ENCODE assay signal across 17 cellular contexts in genomic region chr5:59158637-59159391, GRCh38.
A peak's percentile ranks its signal among the peaks of the same experiment; 100 is the strongest.
DNase-seq lines count a peak whose midpoint lies in the region; ATAC-seq and TF ChIP-seq lines count a peak whose summit lies in the region.
"Had no signal": no experiment of that assay in that cellular context is flagged by ENCODE, and none has a peak within 500 bp of the region (broad histone marks: within the 10 kb centered on the region; RNA-seq: fewer than 3 reads in every experiment).

No MANE protein-coding gene starts in this region.

- H3K79me2 ChIP-seq in PC-9 (ENCODE audit: low read depth) = no peaks in the 10 kb centered on the region

- no peaks in the 10 kb centered on the region for H3K27me3 Mint-ChIP-seq in MCF 10A (ENCODE audit: insufficient read depth, unreplicated experiment)
- H3K27me3 Mint-ChIP-seq: CD4-positive, alpha-beta memory T cell had no signal

- TF ChIP-seq POLR2A in breast epithelium (IDR thresholded peaks at IDR 0.05) = no peak
- TF ChIP-seq POLR2A in heart left ventricle (IDR thresholded peaks at IDR 0.05) = no peak
- no peak for TF ChIP-seq POLR2A in right lobe of liver (IDR thresholded peaks at IDR 0.05)

- TF ChIP-seq CTCF in MCF 10A (IDR thresholded peaks at IDR 0.05; ENCODE audit: unreplicated experiment) (no peak), breast epithelium (IDR thresholded peaks at IDR 0.05) (no peak), heart left ventricle (IDR thresholded peaks at IDR 0.05) (no peak), right lobe of liver (IDR thresholded peaks at IDR 0.05) (no peak), upper lobe of right lung (IDR thresholded peaks at IDR 0.05) (no peak), PC-9 (conservative IDR thresholded peaks at IDR 0.05) (no peak)

- H3K4me1 Mint-ChIP-seq in MCF 10A (ENCODE audit: insufficient read depth, unreplicated experiment) = peaks cover 6% of the 10 kb centered on the region

- H3K4me3 Mint-ChIP-seq in MCF 10A (ENCODE audit: unreplicated experiment) = no peak overlapping the region
- H3K4me3 Mint-ChIP-seq: CD4-positive, alpha-beta memory T cell had no signal

- H3K4me3 ChIP-seq in breast epithelium (no peak overlapping the region), heart left ventricle (no peak overlapping the region), right lobe of liver (no peak overlapping the region), upper lobe of right lung (no peak overlapping the region), PC-9 (no peak overlapping the region)
- H3K4me3 ChIP-seq: BLaER1, SJCRH30 had no signal

- ATAC-seq in heart left ventricle (peak in 2 of 4 donors; percentile 24 to 30), right lobe of liver (peak in 3 of 4 donors; percentile 26 to 89 (median 81)), upper lobe of right lung (peak; percentile 63)
- ATAC-seq: PC-3 had no signal

- no peaks in the 10 kb centered on the region for H3K9me2 ChIP-seq in PC-9 (ENCODE audit: insufficient read depth)

- H3F3A ChIP-seq in PC-9 (ENCODE audit: insufficient read depth, low read depth) = no peaks in the 10 kb centered on the region

- H4K20me1 ChIP-seq in PC-9 (ENCODE audit: insufficient read depth) = no peaks in the 10 kb centered on the region
- H4K20me1 ChIP-seq: BLaER1 had no signal

- H2AFZ ChIP-seq in PC-9 = no peak overlapping the region

- BruUV-seq in MCF 10A (replicated peaks; lab: Mats Ljungman, UMichigan) = no TSS peak
- no TSS peak for BruUV-seq in PC-9 (replicated peaks; lab: Mats Ljungman, UMichigan)

- peaks cover 9% of the 10 kb centered on the region for H3K36me3 Mint-ChIP-seq in MCF 10A (ENCODE audit: insufficient read depth, unreplicated experiment)
- H3K36me3 Mint-ChIP-seq: CD4-positive, alpha-beta memory T cell had no signal

- H3K27ac Mint-ChIP-seq in MCF 10A (ENCODE audit: low read depth, unreplicated experiment) = no peak overlapping the region

- intact Hi-C loops in MCF 10A (cut with micrococcal nuclease) = no loop called here
- intact Hi-C loops in breast epithelium (cut with DNase I; ENCODE audit: low total_unique reads) = no loop called here
- intact Hi-C loops in heart left ventricle (cut with DNase I) = loop anchor here in 1 of 10 donors (10.0 kb wide), 1 partner anchor 234 kb away; no protein-coding TSS in a partner anchor
- intact Hi-C loops in right lobe of liver (cut with DNase I) = no loop called here
- intact Hi-C loops in upper lobe of right lung (cut with DNase I) = no loop called here
- intact Hi-C loops in PC-9 (cut with micrococcal nuclease; ENCODE audit: unreplicated experiment) = no loop called here
- intact Hi-C loops in posterior cingulate gyrus (cut with DNase I) = no loop called here

- CTCF ChIA-PET in MCF 10A (lab: Yijun Ruan, JAX) = interaction anchor here (0.8 to 1.7 kb wide), 2 partner anchors 14 to 15 kb away, joined by 3 to 9 read pairs; no protein-coding TSS in a partner anchor
- CTCF ChIA-PET in PC-9 (lab: Charles Lee) = no interaction called here

- H3K4me2 ChIP-seq in PC-9 = no peak overlapping the region
- H3K4me2 ChIP-seq: BLaER1 had no signal

- 16 to 42% (median 40%) methylated on average over 2 of the region's 2 CpGs for WGBS in heart left ventricle, 4 donors
- WGBS in right lobe of liver (ENCODE audit: insufficient coverage, low coverage, low lambda C conversion rate, missing lambda C conversion rate) = 28% methylated on average over 2 of the region's 2 CpGs

- H3K27ac ChIP-seq in breast epithelium = no peak overlapping the region
- H3K27ac ChIP-seq in heart left ventricle = peak overlapping the region in 11 of 12 donors; percentile 19 to 85 (median 65)
- H3K27ac ChIP-seq in right lobe of liver = no peak overlapping the region
- H3K27ac ChIP-seq in upper lobe of right lung = no peak overlapping the region
- no peak overlapping the region for H3K27ac ChIP-seq in PC-9
- H3K27ac ChIP-seq: BLaER1, RWPE1, SJCRH30 had no signal

- H3K4me1 ChIP-seq in breast epithelium = no peaks in the 10 kb centered on the region
- H3K4me1 ChIP-seq in heart left ventricle = peaks cover 0 to 33% (median 12%) of the 10 kb centered on the region in 12 donors
- peaks cover 0 to 5% (median 0%) of the 10 kb centered on the region in 4 donors for H3K4me1 ChIP-seq in right lobe of liver
- H3K4me1 ChIP-seq in upper lobe of right lung = no peaks in the 10 kb centered on the region
- H3K4me1 ChIP-seq in PC-9 (replicated peaks; ENCODE audit: insufficient read depth) = no peaks in the 10 kb centered on the region
- H3K4me1 ChIP-seq: BLaER1 had no signal

- H3K27me3 ChIP-seq in breast epithelium (no peaks in the 10 kb centered on the region), heart left ventricle (no peaks in the 10 kb centered on the region), right lobe of liver (no peaks in the 10 kb centered on the region), upper lobe of right lung (no peaks in the 10 kb centered on the region), PC-9 (ENCODE audit: insufficient read depth, low read depth) (no peaks in the 10 kb centered on the region)
- H3K27me3 ChIP-seq: BLaER1, SJCRH30 had no signal

- H3K36me3 ChIP-seq in breast epithelium (no peaks in the 10 kb centered on the region), heart left ventricle (no peaks in the 10 kb centered on the region), right lobe of liver (no peaks in the 10 kb centered on the region), upper lobe of right lung (no peaks in the 10 kb centered on the region), PC-9 (ENCODE audit: low read depth) (no peaks in the 10 kb centered on the region)
- H3K36me3 ChIP-seq: BLaER1, SJCRH30 had no signal

- DNase-seq in MCF 10A (ENCODE audit: unreplicated experiment) (peak; percentile 13), breast epithelium (ENCODE audit: low spot score in 2 of 2) (no peak), heart left ventricle (no peak), right lobe of liver (no peak), upper lobe of right lung (no peak), PC-9 (no peak), posterior cingulate gyrus (no peak), Ammon's horn (ENCODE audit: low spot score) (no peak)
- DNase-seq: Calu3; CD4-positive, alpha-beta memory T cell; KBM-7; NCI-H1105 treated with DMSO at 0.1 percent for 48 hours; NCI-H226; PC-3 had no signal

- POLR2A ChIA-PET in MCF 10A (lab: Yijun Ruan, JAX) = interaction anchor here (1.1 kb wide), 1 partner anchor 124 kb away, joined by 3 read pairs; no protein-coding TSS in a partner anchor
- POLR2A ChIA-PET in PC-9 (lab: Charles Lee; ENCODE audit: unreplicated experiment) = no interaction called here

- no peaks in the 10 kb centered on the region for H3K9me3 ChIP-seq in breast epithelium
- no peaks in the 10 kb centered on the region for H3K9me3 ChIP-seq in heart left ventricle
- no peaks in the 10 kb centered on the region for H3K9me3 ChIP-seq in right lobe of liver
- no peaks in the 10 kb centered on the region for H3K9me3 ChIP-seq in upper lobe of right lung
- H3K9me3 ChIP-seq in PC-9 (ENCODE audit: insufficient read depth, low read depth) = no peaks in the 10 kb centered on the region
- H3K9me3 ChIP-seq: BLaER1, SJCRH30 had no signal

- H3K9me3 Mint-ChIP-seq in MCF 10A (ENCODE audit: unreplicated experiment) = no peaks in the 10 kb centered on the region
- H3K9me3 Mint-ChIP-seq: CD4-positive, alpha-beta memory T cell had no signal

Comparison
In these comparisons a context has a peak if more than half of its experiments do, and no peak if none do; other contexts are left out.
1. H3K27ac ChIP-seq: peak in heart left ventricle (11 of 12); none in breast epithelium (0 of 2), right lobe of liver (0 of 3), upper lobe of right lung (single experiment) and PC-9 (single experiment).